In the genomic region with DNA sequence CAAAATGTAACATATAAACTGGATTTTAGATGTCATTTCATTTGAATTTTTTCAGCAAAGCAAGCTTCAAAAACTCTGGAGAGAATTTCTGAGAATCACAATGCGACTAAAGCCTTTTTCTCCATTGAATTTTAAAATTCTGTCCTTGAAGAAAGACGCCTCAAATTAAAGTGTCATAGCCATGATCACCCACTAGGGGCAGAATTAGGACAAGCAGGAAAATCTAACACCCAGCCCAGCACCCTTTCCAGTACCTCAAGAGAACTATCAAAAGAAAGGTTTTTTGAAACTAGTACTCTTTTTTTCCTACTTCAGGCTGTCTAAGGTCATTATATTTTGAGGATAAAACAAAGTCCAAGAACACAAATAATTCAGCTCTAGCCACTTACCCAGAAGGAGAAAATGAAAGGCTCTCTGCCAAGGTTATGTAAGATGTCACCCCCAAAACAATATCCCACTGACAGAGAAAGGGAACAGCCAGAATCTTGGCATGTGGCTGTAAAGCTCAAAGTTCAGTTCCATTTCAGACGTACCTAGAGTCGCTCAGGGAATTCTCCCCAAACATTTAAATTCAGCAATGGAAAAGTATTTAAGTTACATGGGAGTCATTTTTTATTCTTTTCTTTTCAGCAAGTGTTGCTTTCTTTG, we compare ENCODE assay signal across 8 cellular contexts.
A peak's percentile ranks its signal among the peaks of the same experiment; 100 is the strongest.
DNase-seq lines count a peak whose midpoint lies in the region; ATAC-seq and TF ChIP-seq lines count a peak whose summit lies in the region.

No MANE protein-coding gene starts in this region.

- WGBS in right lobe of liver (ENCODE audit: insufficient coverage, low coverage, low lambda C conversion rate, missing lambda C conversion rate) = 38% methylated on average over 4 of the region's 4 CpGs

- H3K4me1 Mint-ChIP-seq in brain = peaks cover 18% of the 10 kb centered on the region
- no peaks in the 10 kb centered on the region for H3K4me1 Mint-ChIP-seq in activated CD4-positive, alpha-beta memory T cell treated with anti-CD3 and anti-CD28 coated beads, Interleukin-2, amount 10 ng/mL, durations not matched to agents 7 days and 5 days

- peaks cover 3% of the 10 kb centered on the region for H3K36me3 Mint-ChIP-seq in brain
- no peaks in the 10 kb centered on the region for H3K36me3 Mint-ChIP-seq in activated CD4-positive, alpha-beta memory T cell treated with anti-CD3 and anti-CD28 coated beads, Interleukin-2, amount 10 ng/mL, durations not matched to agents 7 days and 5 days (ENCODE audit: low read depth)

- no peak for TF ChIP-seq POLR2A in right lobe of liver (IDR thresholded peaks at IDR 0.05)

- no peak overlapping the region for H3K4me3 Mint-ChIP-seq in brain
- no peak overlapping the region for H3K4me3 Mint-ChIP-seq in activated CD4-positive, alpha-beta memory T cell treated with anti-CD3 and anti-CD28 coated beads, Interleukin-2, amount 10 ng/mL, durations not matched to agents 7 days and 5 days

- ATAC-seq in GM21528 (IDR thresholded peaks at IDR 0.05; ENCODE audit: low FRiP score, unreplicated experiment) (peak; percentile 58), right lobe of liver (peak; percentile 70 to 82 (median 76)), GM21825 (IDR thresholded peaks at IDR 0.05; ENCODE audit: unreplicated experiment) (no peak)

- peaks cover 10 to 13% (median 12%) of the 10 kb centered on the region in 5 experiments for H3K9me3 Mint-ChIP-seq in brain
- no peaks in the 10 kb centered on the region for H3K9me3 Mint-ChIP-seq in activated CD4-positive, alpha-beta memory T cell treated with anti-CD3 and anti-CD28 coated beads, Interleukin-2, amount 10 ng/mL, durations not matched to agents 7 days and 5 days

- POLR2A ChIA-PET in activated CD4-positive, alpha-beta memory T cell treated with anti-CD3 and anti-CD28 coated beads, Interleukin-2, amount 10 ng/mL, durations not matched to agents 7 days and 5 days (lab: Charles Lee) = no interaction called here

- no peak overlapping the region for H3K27ac Mint-ChIP-seq in brain
- no peak overlapping the region for H3K27ac Mint-ChIP-seq in activated CD4-positive, alpha-beta memory T cell treated with anti-CD3 and anti-CD28 coated beads, Interleukin-2, amount 10 ng/mL, durations not matched to agents 7 days and 5 days

- intact Hi-C loops in right lobe of liver (cut with DNase I) = loop anchor here in 1 of 2 donors (10.0 kb wide), 1 partner anchor 336 kb away; no protein-coding TSS in a partner anchor

- H3K27me3 Mint-ChIP-seq in brain = peaks cover 4% of the 10 kb centered on the region
- peaks cover 12% of the 10 kb centered on the region for H3K27me3 Mint-ChIP-seq in activated CD4-positive, alpha-beta memory T cell treated with anti-CD3 and anti-CD28 coated beads, Interleukin-2, amount 10 ng/mL, durations not matched to agents 7 days and 5 days

- peak; percentile 49 to 66 for TF ChIP-seq CTCF in brain (conservative IDR thresholded peaks at IDR 0.05)
- TF ChIP-seq CTCF in right lobe of liver (IDR thresholded peaks at IDR 0.05) = peak; percentile 53 to 74 (median 58)

- peak; percentile 3 for DNase-seq in NCI-H2227 (lab: John Stamatoyannopoulos, UW; ENCODE audit: unreplicated experiment)
- DNase-seq in NCI-H2227 treated with DMSO at 0.1 percent for 48 hours (lab: John Stamatoyannopoulos, UW) = no peak
- DNase-seq in NCI-H2171 (lab: John Stamatoyannopoulos, UW) = peak; percentile 16
- no peak for DNase-seq in right lobe of liver
- DNase-seq in activated CD4-positive, alpha-beta memory T cell treated with anti-CD3 and anti-CD28 coated beads, Interleukin-2, amount 10 ng/mL, durations not matched to agents 7 days and 5 days = no peak

- H3K4me3 ChIP-seq in right lobe of liver = no peak overlapping the region

- peak overlapping the region in 2 of 3 donors; percentile 10 to 24 for H3K27ac ChIP-seq in right lobe of liver

- no peaks in the 10 kb centered on the region for H3K9me3 ChIP-seq in right lobe of liver

- H3K27me3 ChIP-seq in right lobe of liver = no peaks in the 10 kb centered on the region

- no peaks in the 10 kb centered on the region for H3K36me3 ChIP-seq in right lobe of liver

- CTCF ChIA-PET in activated CD4-positive, alpha-beta memory T cell treated with anti-CD3 and anti-CD28 coated beads, Interleukin-2, amount 10 ng/mL, durations not matched to agents 7 days and 5 days (lab: Charles Lee) = interaction anchor here (1.2 to 1.8 kb wide), 2 partner anchors 30 to 658 kb away, joined by 3 to 4 read pairs; no protein-coding TSS in a partner anchor

- peaks cover 0 to 8% (median 0%) of the 10 kb centered on the region in 4 donors for H3K4me1 ChIP-seq in right lobe of liver

Comparison
In these comparisons a context has a peak if more than half of its experiments do, and no peak if none do; other contexts are left out.
1. DNase-seq: peak in NCI-H2227 (single experiment) and NCI-H2171 (single experiment); none in NCI-H2227 treated with DMSO at 0.1 percent for 48 hours (single experiment), right lobe of liver (0 of 3) and activated CD4-positive, alpha-beta memory T cell treated with anti-CD3 and anti-CD28 coated beads, Interleukin-2, amount 10 ng/mL, durations not matched to agents 7 days and 5 days (single experiment).